In genomic region chr2:44360749-44361329, GRCh38 we compare ENCODE assay signal across 8 cellular contexts. TPM values are rescaled to one million over a fixed set of nuclear protein-coding genes. Genes with fewer than 3 reads are reported as not detected.
A peak's percentile ranks its signal among the peaks of the same experiment; 100 is the strongest.
DNase-seq lines count a peak whose midpoint lies in the region; ATAC-seq and TF ChIP-seq lines count a peak whose summit lies in the region.

No MANE protein-coding gene starts in this region.

- H3K36me3 ChIP-seq in CD4-positive, alpha-beta memory T cell (ENCODE audit: insufficient read depth, low read length), result no peaks in the 10 kb centered on the region
- H3K36me3 ChIP-seq in GM23338 (ENCODE audit: insufficient read depth) (no peaks in the 10 kb centered on the region), Panc1 (ENCODE audit: control insufficient read depth, insufficient read depth, low read length) (peaks cover 4% of the 10 kb centered on the region; the same call in 1 of the 2 replicates), mesendoderm (ENCODE audit: control insufficient read depth, insufficient read depth, low read length) (no peaks in the 10 kb centered on the region), upper lobe of left lung (no peaks in the 10 kb centered on the region)

- TF ChIP-seq CTCF in GM23338 (conservative IDR thresholded peaks at IDR 0.05; ENCODE audit: low read depth in 2 of 2) (no peak), Panc1 (IDR thresholded peaks at IDR 0.05) (no peak), upper lobe of left lung (IDR thresholded peaks at IDR 0.05) (no peak)

- CTCF ChIA-PET in CD4-positive, alpha-beta memory T cell (lab: Charles Lee; ENCODE audit: partially characterized antibody), result interaction anchor here (1.1 to 1.9 kb wide), 6 partner anchors 10 to 273 kb away, joined by 3 to 7 read pairs (median 6); partner anchors contain the start of gene PPM1B
- CTCF ChIA-PET in Panc1 (lab: Charles Lee), result interaction anchor here (1.1 kb wide), 1 partner anchor 112 kb away, joined by 3 read pairs; no protein-coding TSS in a partner anchor

- peak overlapping the region; percentile 67 for H3K9ac ChIP-seq in mesendoderm (ENCODE audit: low read length)

- peak overlapping the region; percentile 85 for H3K4me2 ChIP-seq in GM23338
- peak overlapping the region; percentile 94 for H3K4me2 ChIP-seq in mesendoderm (ENCODE audit: low read length)

- peak overlapping the region; percentile 93 to 96 for H3K4me3 ChIP-seq in CD4-positive, alpha-beta memory T cell (ENCODE audit: low read length in 2 of 2)
- H3K4me3 ChIP-seq in GM23338 (peak overlapping the region; percentile 87), Panc1 (ENCODE audit: low read depth in 2 of 2, low read length in 2 of 2) (peak overlapping the region; percentile 95 to 97), mesendoderm (ENCODE audit: low read length) (peak overlapping the region; percentile 80), upper lobe of left lung (peak overlapping the region; percentile 71 to 84 (median 79))

- no peak; the same call in 1 of the 3 replicates for ATAC-seq in GM23338
- peak; percentile 14; the same call in 1 of the 2 replicates for ATAC-seq in Panc1
- peak; percentile 11 to 45 for ATAC-seq in upper lobe of left lung (ENCODE audit: low FRiP score in 2 of 2)
- no peak for ATAC-seq in HG03159 (IDR thresholded peaks at IDR 0.05; ENCODE audit: unreplicated experiment)

- H3K56ac ChIP-seq in mesendoderm (ENCODE audit: low read length), result peak overlapping the region; percentile 89

- H3K79me1 ChIP-seq in mesendoderm (ENCODE audit: low read length), result peaks cover 8% of the 10 kb centered on the region

- H3K27ac ChIP-seq in CD4-positive, alpha-beta memory T cell (ENCODE audit: low read depth, low read length), result peak overlapping the region; percentile 98
- H3K27ac ChIP-seq in GM23338 (ENCODE audit: low read depth) (peak overlapping the region; percentile 97), Panc1 (ENCODE audit: low read length) (peak overlapping the region; percentile 100), mesendoderm (ENCODE audit: low read depth, low read length) (peak overlapping the region; percentile 30), upper lobe of left lung (peak overlapping the region; percentile 89 to 95 (median 93))

- H3K4me1 ChIP-seq in CD4-positive, alpha-beta memory T cell (ENCODE audit: insufficient read depth, low read length), result peaks cover 51% of the 10 kb centered on the region
- peaks cover 8% of the 10 kb centered on the region; the same call in 1 of the 2 replicates for H3K4me1 ChIP-seq in GM23338 (ENCODE audit: insufficient read depth)
- peaks cover 24% of the 10 kb centered on the region for H3K4me1 ChIP-seq in Panc1 (ENCODE audit: control insufficient read depth, insufficient read depth, low read length)
- peaks cover 2% of the 10 kb centered on the region for H3K4me1 ChIP-seq in mesendoderm (ENCODE audit: control insufficient read depth, low read depth, low read length)
- H3K4me1 ChIP-seq in upper lobe of left lung, result peaks cover 14 to 36% (median 18%) of the 10 kb centered on the region in 4 donors

- H3K23ac ChIP-seq in mesendoderm (ENCODE audit: low read length), result no peak overlapping the region

- POLR2A ChIA-PET in CD4-positive, alpha-beta memory T cell (lab: Charles Lee; ENCODE audit: partially characterized antibody), result interaction anchor here (0.9 to 2.5 kb wide), 14 partner anchors 9 to 1550 kb away, joined by 3 to 57 read pairs (median 6); partner anchors contain the start of genes LRPPRC and PPM1B
- POLR2A ChIA-PET in Panc1 (lab: Charles Lee), result no interaction called here

- no peak for DNase-seq in CD4-positive, alpha-beta memory T cell
- DNase-seq in GM23338 (ENCODE audit: low spot score) (no peak), Panc1 (ENCODE audit: low read depth, low spot score) (no peak), mesendoderm (no peak), upper lobe of left lung (no peak), foreskin melanocyte (no peak)

- in situ Hi-C loops in Panc1 (cut with HindIII; ENCODE audit: low pct_unique_long_range_greater_than_20kb, low sequenced_read_pairs), result no loop called here

- no peaks in the 10 kb centered on the region for H3K27me3 ChIP-seq in CD4-positive, alpha-beta memory T cell (ENCODE audit: insufficient read depth, low read length)
- no peaks in the 10 kb centered on the region for H3K27me3 ChIP-seq in GM23338 (ENCODE audit: insufficient read depth)
- no peaks in the 10 kb centered on the region for H3K27me3 ChIP-seq in Panc1 (ENCODE audit: control insufficient read depth, insufficient read depth, low read length)
- H3K27me3 ChIP-seq in mesendoderm (ENCODE audit: insufficient read depth, low read length, poor library complexity), result no peaks in the 10 kb centered on the region
- no peaks in the 10 kb centered on the region for H3K27me3 ChIP-seq in upper lobe of left lung

- no peaks in the 10 kb centered on the region for H3K27me3 Mint-ChIP-seq in CD4-positive, alpha-beta memory T cell
- H3K27me3 Mint-ChIP-seq in GM23338 (ENCODE audit: insufficient read depth, low read depth, poor library complexity), result peaks cover 6% of the 10 kb centered on the region
- no peaks in the 10 kb centered on the region for H3K27me3 Mint-ChIP-seq in dendritic cell treated with granulocyte-macrophage colony-stimulating factor and Interleukin-4, amounts not matched to agents 40 ng/mL and 50 ng/mL, for 4 days

- no peak overlapping the region for H2BK15ac ChIP-seq in mesendoderm (replicated peaks; ENCODE audit: low read depth)

- intact Hi-C loops in CD4-positive, alpha-beta memory T cell (cut with micrococcal nuclease), result loop anchor here (1.0 to 2.0 kb wide), 3 partner anchors 124 to 2000 kb away; partner anchors contain the start of genes COX7A2L and PPM1B
- intact Hi-C loops in Panc1 (cut with micrococcal nuclease; ENCODE audit: unreplicated experiment), result no loop called here
- intact Hi-C loops in dendritic cell treated with granulocyte-macrophage colony-stimulating factor and Interleukin-4, amounts not matched to agents 40 ng/mL and 50 ng/mL, for 4 days (cut with micrococcal nuclease), result loop anchor here (2.0 kb wide), 1 partner anchor 192 kb away; the partner anchor contains the start of gene PPM1B

- H3K9me3 Mint-ChIP-seq in CD4-positive, alpha-beta memory T cell, result peaks cover 0 to 3% (median 0%) of the 10 kb centered on the region in 8 donors
- H3K9me3 Mint-ChIP-seq in GM23338, result peaks cover 3% of the 10 kb centered on the region; the same call in 1 of the 3 replicates
- no peaks in the 10 kb centered on the region for H3K9me3 Mint-ChIP-seq in dendritic cell treated with granulocyte-macrophage colony-stimulating factor and Interleukin-4, amounts not matched to agents 40 ng/mL and 50 ng/mL, for 4 days

- H2BK120ac ChIP-seq in mesendoderm (ENCODE audit: low read depth, low read length), result no peak overlapping the region

- H3K27ac Mint-ChIP-seq in CD4-positive, alpha-beta memory T cell, result peak overlapping the region; percentile 98 to 100 (median 100)
- H3K27ac Mint-ChIP-seq in GM23338, result peak overlapping the region; percentile 100
- peak overlapping the region; percentile 97 for H3K27ac Mint-ChIP-seq in dendritic cell treated with granulocyte-macrophage colony-stimulating factor and Interleukin-4, amounts not matched to agents 40 ng/mL and 50 ng/mL, for 4 days

- BruUV-seq in Panc1 (replicated peaks; lab: Mats Ljungman, UMichigan), result no TSS peak

- no CpG with 5 or more reads among the region's 19 CpGs for WGBS in mesendoderm (ENCODE audit: extremely low coverage, insufficient coverage, low lambda C conversion rate)
- WGBS in upper lobe of left lung, 2 donors, result 4% methylated on average over 19 of the region's 19 CpGs

- TF ChIP-seq EP300 in upper lobe of left lung (IDR thresholded peaks at IDR 0.05), result no peak

- no peak for TF ChIP-seq POLR2A in upper lobe of left lung (IDR thresholded peaks at IDR 0.05)

- H2BK5ac ChIP-seq in mesendoderm (ENCODE audit: low read length), result no peak overlapping the region

- H3K79me2 ChIP-seq in GM23338 (replicated peaks; ENCODE audit: insufficient read depth) (peaks cover 48% of the 10 kb centered on the region), mesendoderm (ENCODE audit: control insufficient read depth, insufficient read depth, low read length) (peaks cover 4% of the 10 kb centered on the region)

- H3K9me3 ChIP-seq in CD4-positive, alpha-beta memory T cell (ENCODE audit: control insufficient read depth in 1 of 2, low read length in 2 of 2), result no peaks in the 10 kb centered on the region
- H3K9me3 ChIP-seq in Panc1 (ENCODE audit: control insufficient read depth, insufficient read depth, low read depth, low read length) (no peaks in the 10 kb centered on the region), upper lobe of left lung (no peaks in the 10 kb centered on the region)

- H3K9me2 ChIP-seq in GM23338 (ENCODE audit: insufficient read depth), result no peaks in the 10 kb centered on the region

- no peak overlapping the region for H4K8ac ChIP-seq in mesendoderm (ENCODE audit: low read depth, low read length)

- peak overlapping the region; percentile 93 for H2AFZ ChIP-seq in GM23338

- no peak overlapping the region for H3K4ac ChIP-seq in mesendoderm (ENCODE audit: low read depth, low read length)

- peak overlapping the region; percentile 55 for H3K18ac ChIP-seq in mesendoderm (ENCODE audit: low read length)

- no peak overlapping the region for H2AK5ac ChIP-seq in mesendoderm (ENCODE audit: low read length)

- H3K4me1 Mint-ChIP-seq in CD4-positive, alpha-beta memory T cell, result peaks cover 29 to 72% (median 45%) of the 10 kb centered on the region in 4 donors
- H3K4me1 Mint-ChIP-seq in GM23338, result peaks cover 18% of the 10 kb centered on the region
- H3K4me1 Mint-ChIP-seq in dendritic cell treated with granulocyte-macrophage colony-stimulating factor and Interleukin-4, amounts not matched to agents 40 ng/mL and 50 ng/mL, for 4 days (ENCODE audit: low read depth), result peaks cover 26% of the 10 kb centered on the region

- H3K36me3 Mint-ChIP-seq in CD4-positive, alpha-beta memory T cell, result peaks cover 9 to 19% of the 10 kb centered on the region in 2 donors
- no peaks in the 10 kb centered on the region; the same call in 2 of the 3 replicates for H3K36me3 Mint-ChIP-seq in GM23338 (ENCODE audit: low read depth)
- peaks cover 26% of the 10 kb centered on the region for H3K36me3 Mint-ChIP-seq in dendritic cell treated with granulocyte-macrophage colony-stimulating factor and Interleukin-4, amounts not matched to agents 40 ng/mL and 50 ng/mL, for 4 days (ENCODE audit: low read depth)

- no peaks in the 10 kb centered on the region for H4K20me1 ChIP-seq in GM23338 (replicated peaks; ENCODE audit: insufficient read depth)

- H3F3A ChIP-seq in GM23338 (replicated peaks; ENCODE audit: low read depth), result peaks cover 5% of the 10 kb centered on the region; the same call in 1 of the 2 replicates

- peak overlapping the region; percentile 97 to 99 (median 98) for H3K4me3 Mint-ChIP-seq in CD4-positive, alpha-beta memory T cell
- H3K4me3 Mint-ChIP-seq in GM23338, result peak overlapping the region; percentile 98
- peak overlapping the region; percentile 100 for H3K4me3 Mint-ChIP-seq in dendritic cell treated with granulocyte-macrophage colony-stimulating factor and Interleukin-4, amounts not matched to agents 40 ng/mL and 50 ng/mL, for 4 days

- H4K5ac ChIP-seq in mesendoderm (ENCODE audit: low read length), result no peak overlapping the region

RNA-seq across cellular contexts. Expression of gene PREPL, which starts 0.5 kb away (rescaled TPM):
- 10 to 100 TPM; 39.5 to 42.8 TPM for total RNA-seq in CD4-positive, alpha-beta memory T cell
- polyA plus RNA-seq in CD4-positive, alpha-beta memory T cell, result 10 to 100 TPM; 19.6 to 20.1 TPM
- total RNA-seq in GM23338 (2014; rRNA removed; shearing (Covaris generic)), result 43.1 and 49.0 TPM in 2 replicates
- polyA plus RNA-seq in GM23338 (2016; fragmentation: Nextera tagmentation; extraction: Ambion mirVana), result 16.5 and 18.8 TPM in 2 replicates
- 42.5 TPM for total RNA-seq in Panc1 (2021; ENCODE audit: unreplicated experiment)
- polyA plus RNA-seq in Panc1 (2012; ENCODE audit: insufficient read length), result 25.6 TPM
- polyA plus RNA-seq in mesendoderm (2013, experiment 1 of 2), result 19.7 TPM
- polyA plus RNA-seq in mesendoderm (2013, experiment 2 of 2), result 20.5 TPM
- 10 to 100 TPM; 21.4 to 54.9 (median 34.2) TPM for total RNA-seq in upper lobe of left lung

RNA-seq across cellular contexts. Expression of gene CAMKMT, which starts 0.9 kb away (rescaled TPM):
- 10 to 100 TPM; 15.3 to 16.2 TPM for total RNA-seq in CD4-positive, alpha-beta memory T cell
- 10 to 100 TPM in 1 of 2 donors, 1 to 10 TPM in 1; 9.3 to 19.7 TPM for polyA plus RNA-seq in CD4-positive, alpha-beta memory T cell
- total RNA-seq in GM23338 (2014; rRNA removed; shearing (Covaris generic)), result 24.2 and 26.5 TPM in 2 replicates
- 27.3 and 29.5 TPM in 2 replicates for polyA plus RNA-seq in GM23338 (2016; fragmentation: Nextera tagmentation; extraction: Ambion mirVana)
- total RNA-seq in Panc1 (2021; ENCODE audit: unreplicated experiment), result 12.6 TPM
- 8.6 TPM for polyA plus RNA-seq in Panc1 (2012; ENCODE audit: insufficient read length)
- 14.4 TPM for polyA plus RNA-seq in mesendoderm (2013, experiment 1 of 2)
- polyA plus RNA-seq in mesendoderm (2013, experiment 2 of 2), result 14.3 TPM
- total RNA-seq in upper lobe of left lung, result 10 to 100 TPM in 4 of 6 donors, 1 to 10 TPM in 2; 7.7 to 17.8 (median 12.2) TPM

Comparison
In these comparisons a context has a peak if more than half of its experiments do, and no peak if none do; other contexts are left out.
1. H3K27ac ChIP-seq: peak in every context shown above with its lines; median percentile 100 in Panc1; 98 in CD4-positive, alpha-beta memory T cell; 97 in GM23338; 93 in upper lobe of left lung; 30 in mesendoderm.
2. ATAC-seq: peak in Panc1 (single experiment) and upper lobe of left lung (2 of 2); none in GM23338 (single experiment) and HG03159 (single experiment).
3. Peak in every context shown above with its lines, with median percentiles within 50 percentile points of each other: H3K4me3 ChIP-seq, H3K27ac Mint-ChIP-seq and H3K4me3 Mint-ChIP-seq.